In the genomic region with DNA sequence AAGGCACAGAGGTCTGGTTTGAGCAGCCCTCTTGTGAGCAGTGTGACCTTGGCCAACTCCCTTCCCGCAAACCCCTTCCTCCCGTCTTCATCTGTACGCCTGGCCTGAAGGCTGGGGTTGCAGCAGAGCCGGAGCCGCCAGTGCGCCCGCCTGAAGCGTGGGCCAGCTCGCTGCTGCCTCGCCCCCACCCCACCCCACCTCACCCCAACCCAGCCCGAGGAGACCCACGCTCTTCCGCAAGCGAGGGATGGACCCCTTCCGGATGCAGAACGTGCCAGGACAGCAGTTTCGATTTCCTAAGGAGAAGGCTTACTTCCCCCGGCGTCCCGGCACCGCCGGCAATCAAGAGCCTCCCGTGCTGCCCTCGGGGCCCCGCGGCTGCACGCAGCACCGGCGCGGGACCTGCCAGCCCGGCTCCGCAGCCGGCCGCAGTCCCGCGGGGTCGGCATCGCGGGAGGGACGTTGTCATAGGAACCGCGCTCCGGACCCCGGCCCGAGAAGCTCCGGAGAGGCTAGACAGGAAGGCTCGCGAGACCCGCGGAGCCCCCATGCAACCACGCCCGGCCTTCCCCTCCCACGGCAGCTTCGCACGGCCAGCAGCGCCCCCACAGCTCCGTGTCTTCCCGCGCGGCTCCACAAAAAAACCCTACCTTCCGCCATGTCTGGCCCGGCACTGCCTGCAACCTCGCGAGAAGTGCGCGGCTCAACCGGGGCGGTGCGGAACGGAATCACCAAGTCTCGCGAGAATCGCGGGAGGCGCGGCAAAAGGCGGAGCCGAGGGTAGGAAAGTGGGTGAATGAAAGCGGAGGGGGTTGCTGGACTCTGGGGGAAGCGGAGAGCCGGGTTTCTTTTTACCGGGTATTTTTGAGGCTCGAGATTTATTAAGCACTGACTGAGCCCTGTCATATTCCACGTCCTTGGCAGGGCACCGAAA, we compare ENCODE assay signal across 8 cellular contexts. TPM values are rescaled to one million over a fixed set of nuclear protein-coding genes. Genes with fewer than 3 reads are reported as not detected.
DNase-seq lines count a peak whose midpoint lies in the region; ATAC-seq and TF ChIP-seq lines count a peak whose summit lies in the region.

A gene with protein sequence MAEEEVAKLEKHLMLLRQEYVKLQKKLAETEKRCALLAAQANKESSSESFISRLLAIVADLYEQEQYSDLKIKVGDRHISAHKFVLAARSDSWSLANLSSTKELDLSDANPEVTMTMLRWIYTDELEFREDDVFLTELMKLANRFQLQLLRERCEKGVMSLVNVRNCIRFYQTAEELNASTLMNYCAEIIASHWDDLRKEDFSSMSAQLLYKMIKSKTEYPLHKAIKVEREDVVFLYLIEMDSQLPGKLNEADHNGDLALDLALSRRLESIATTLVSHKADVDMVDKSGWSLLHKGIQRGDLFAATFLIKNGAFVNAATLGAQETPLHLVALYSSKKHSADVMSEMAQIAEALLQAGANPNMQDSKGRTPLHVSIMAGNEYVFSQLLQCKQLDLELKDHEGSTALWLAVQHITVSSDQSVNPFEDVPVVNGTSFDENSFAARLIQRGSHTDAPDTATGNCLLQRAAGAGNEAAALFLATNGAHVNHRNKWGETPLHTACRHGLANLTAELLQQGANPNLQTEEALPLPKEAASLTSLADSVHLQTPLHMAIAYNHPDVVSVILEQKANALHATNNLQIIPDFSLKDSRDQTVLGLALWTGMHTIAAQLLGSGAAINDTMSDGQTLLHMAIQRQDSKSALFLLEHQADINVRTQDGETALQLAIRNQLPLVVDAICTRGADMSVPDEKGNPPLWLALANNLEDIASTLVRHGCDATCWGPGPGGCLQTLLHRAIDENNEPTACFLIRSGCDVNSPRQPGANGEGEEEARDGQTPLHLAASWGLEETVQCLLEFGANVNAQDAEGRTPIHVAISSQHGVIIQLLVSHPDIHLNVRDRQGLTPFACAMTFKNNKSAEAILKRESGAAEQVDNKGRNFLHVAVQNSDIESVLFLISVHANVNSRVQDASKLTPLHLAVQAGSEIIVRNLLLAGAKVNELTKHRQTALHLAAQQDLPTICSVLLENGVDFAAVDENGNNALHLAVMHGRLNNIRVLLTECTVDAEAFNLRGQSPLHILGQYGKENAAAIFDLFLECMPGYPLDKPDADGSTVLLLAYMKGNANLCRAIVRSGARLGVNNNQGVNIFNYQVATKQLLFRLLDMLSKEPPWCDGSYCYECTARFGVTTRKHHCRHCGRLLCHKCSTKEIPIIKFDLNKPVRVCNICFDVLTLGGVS (minus strand): TSS at position 698 of the 934 bp plus-strand sequence. CDS start 38 bp downstream, at position 660.

- intact Hi-C loops in esophagus muscularis mucosa (cut with DNase I) = loop anchor here (1.0 kb wide), 1 partner anchor 47 kb away; no protein-coding TSS in a partner anchor

- TF ChIP-seq EP300 in esophagus muscularis mucosa (IDR thresholded peaks at IDR 0.05) = no peak

- H3K27me3 ChIP-seq in Peyer's patch (no peaks in the 10 kb centered on the region), esophagus muscularis mucosa (no peaks in the 10 kb centered on the region), muscle layer of duodenum (ENCODE audit: low read depth, low read length) (no peaks in the 10 kb centered on the region)

- H3K36me3 ChIP-seq in KOPT-K1 (ENCODE audit: insufficient read depth, low read length) = peaks cover 51% of the 10 kb centered on the region
- peaks cover 0 to 6% (median 0%) of the 10 kb centered on the region in 3 donors for H3K36me3 ChIP-seq in Peyer's patch
- H3K36me3 ChIP-seq in esophagus muscularis mucosa = peaks cover 0 to 26% (median 11%) of the 10 kb centered on the region in 4 donors
- peaks cover 9 to 27% of the 10 kb centered on the region in 2 donors for H3K36me3 ChIP-seq in muscle layer of duodenum (ENCODE audit: control insufficient read depth in 1 of 2, insufficient read depth in 2 of 2, low read length in 2 of 2)

- H3K9me3 ChIP-seq in KOPT-K1 (ENCODE audit: insufficient read depth, low read length, poor library complexity, severe bottlenecking) (peaks cover 21% of the 10 kb centered on the region), Peyer's patch (peaks cover 0 to 5% (median 0%) of the 10 kb centered on the region in 4 donors), esophagus muscularis mucosa (peaks cover 0 to 9% (median 4%) of the 10 kb centered on the region in 4 donors), muscle layer of duodenum (ENCODE audit: control insufficient read depth in 1 of 2, low read length in 2 of 2) (peaks cover 0 to 3% of the 10 kb centered on the region in 2 donors)

- H3K4me1 ChIP-seq in Peyer's patch = peaks cover 0 to 18% (median 7%) of the 10 kb centered on the region in 4 donors
- peaks cover 14 to 36% (median 34%) of the 10 kb centered on the region in 4 donors for H3K4me1 ChIP-seq in esophagus muscularis mucosa
- H3K4me1 ChIP-seq in muscle layer of duodenum (ENCODE audit: control insufficient read depth in 1 of 2, insufficient read depth in 2 of 2, low read length in 2 of 2) = peaks cover 5 to 28% of the 10 kb centered on the region in 2 donors

- peak; percentile 90 for ATAC-seq in GM21723 (IDR thresholded peaks at IDR 0.05; ENCODE audit: unreplicated experiment)

- H3K27ac ChIP-seq in KOPT-K1 (ENCODE audit: low read depth, low read length, poor library complexity, severe bottlenecking) = peak within 1 kb of the TSS; percentile 79
- H3K27ac ChIP-seq in Peyer's patch = peak within 1 kb of the TSS; percentile 70 to 89 (median 83)
- peak within 1 kb of the TSS; percentile 86 to 89 (median 88) for H3K27ac ChIP-seq in esophagus muscularis mucosa (replicated peaks in 1 of 4)
- H3K27ac ChIP-seq in muscle layer of duodenum (ENCODE audit: low read length) = peak within 1 kb of the TSS; percentile 79

- H3K4me3 ChIP-seq in Peyer's patch = peak within 1 kb of the TSS; percentile 83 to 97 (median 90)
- peak within 1 kb of the TSS; percentile 92 to 100 (median 96) for H3K4me3 ChIP-seq in esophagus muscularis mucosa
- peak within 1 kb of the TSS; percentile 93 to 99 for H3K4me3 ChIP-seq in muscle layer of duodenum (ENCODE audit: low read depth in 1 of 2, low read length in 2 of 2)

- TF ChIP-seq POLR2A in Peyer's patch (IDR thresholded peaks at IDR 0.05) (peak; percentile 61 to 65), esophagus muscularis mucosa (IDR thresholded peaks at IDR 0.05; ENCODE audit: low read depth) (peak; percentile 40)

- WGBS in esophagus muscularis mucosa = 0% methylated on average over 17 of the region's 85 CpGs

- TF ChIP-seq CTCF in Peyer's patch (IDR thresholded peaks at IDR 0.05) = peak in 3 of 6 experiments; percentile 11 to 36 (median 17)
- TF ChIP-seq CTCF in esophagus muscularis mucosa (IDR thresholded peaks at IDR 0.05) = peak in 2 of 3 experiments; percentile 12 to 46

- DNase-seq in DMS153 (lab: John Stamatoyannopoulos, UW) (peak; percentile 56), Peyer's patch (peak; percentile 92 to 98 (median 98)), esophagus muscularis mucosa (ENCODE audit: extremely low spot score) (peak; percentile 98)
- peak; percentile 99 to 100 for DNase-seq in activated T-cell treated with anti-CD3 and anti-CD28 coated beads, Interleukin-2, amount 50 U/mL, for 48 hours
- DNase-seq in stimulated activated CD8-positive, alpha-beta memory T cell treated with anti-CD3 and anti-CD28 coated beads, Interleukin-7, amount 100 ng/mL, for 24 hours (ENCODE audit: low read depth) = peak; percentile 91

RNA-seq across cellular contexts. Expression of the gene that starts here (rescaled TPM):
- total RNA-seq in Peyer's patch (10 to 100 TPM; 40.8 to 57.1 (median 48.5) TPM), esophagus muscularis mucosa (10 to 100 TPM; 28.2 to 41.0 (median 36.7) TPM)

Comparison
In these comparisons a context has a peak if more than half of its experiments do, and no peak if none do; other contexts are left out.
1. Peak in every context shown above with its lines: DNase-seq, ATAC-seq, H3K4me3 ChIP-seq and H3K27ac ChIP-seq.